ENCODE assay signal across 8 cellular contexts in genomic region chr6:3751019-3751729, GRCh38. TPM values are rescaled to one million over a fixed set of nuclear protein-coding genes. Genes with fewer than 3 reads are reported as not detected.
DNase-seq lines count a peak whose midpoint lies in the region; ATAC-seq and TF ChIP-seq lines count a peak whose summit lies in the region.

A gene with protein sequence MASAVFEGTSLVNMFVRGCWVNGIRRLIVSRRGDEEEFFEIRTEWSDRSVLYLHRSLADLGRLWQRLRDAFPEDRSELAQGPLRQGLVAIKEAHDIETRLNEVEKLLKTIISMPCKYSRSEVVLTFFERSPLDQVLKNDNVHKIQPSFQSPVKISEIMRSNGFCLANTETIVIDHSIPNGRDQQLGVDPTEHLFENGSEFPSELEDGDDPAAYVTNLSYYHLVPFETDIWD (minus strand): TSS chr6:3751713. CDS start chr6:3751531, 182 bp downstream.

- H2BK15ac ChIP-seq in H9 (ENCODE audit: low read depth, low read length), result no peak within 1 kb of the TSS

- H3K4ac ChIP-seq in H9 (ENCODE audit: low read depth, low read length), result no peak within 1 kb of the TSS

- no peaks in the 10 kb centered on the region for H3K79me2 ChIP-seq in H9 (ENCODE audit: insufficient read depth, low read length)

- no peak within 1 kb of the TSS for H2BK20ac ChIP-seq in H9 (ENCODE audit: low read depth, low read length, poor library complexity, severe bottlenecking)

- H3K56ac ChIP-seq in H9 (ENCODE audit: insufficient read length, low read depth, low read length), result no peak within 1 kb of the TSS

- H3K36me3 ChIP-seq in SJSA1 (peaks cover 58% of the 10 kb centered on the region), colonic mucosa (no peaks in the 10 kb centered on the region), lung (ENCODE audit: control insufficient read depth in 2 of 2, insufficient read depth in 2 of 2, low read length in 2 of 2) (peaks cover 0 to 4% of the 10 kb centered on the region in 2 donors), subcutaneous abdominal adipose tissue (ENCODE audit: control insufficient read depth in 5 of 5, insufficient read depth in 5 of 5, low read length in 5 of 5) (peaks cover 0 to 9% (median 0%) of the 10 kb centered on the region in 5 donors)

- H3T11ph ChIP-seq in H9 (ENCODE audit: low read length), result no peak within 1 kb of the TSS

- H3K27ac ChIP-seq in H9 (ENCODE audit: insufficient read length, low read depth, low read length), result no peak within 1 kb of the TSS
- peak within 1 kb of the TSS; percentile 89 for H3K27ac ChIP-seq in SJSA1
- H3K27ac ChIP-seq in colonic mucosa, result peak within 1 kb of the TSS; percentile 90
- peak within 1 kb of the TSS; percentile 97 to 99 for H3K27ac ChIP-seq in lung (ENCODE audit: low read depth in 1 of 2, low read length in 1 of 2)
- peak within 1 kb of the TSS; percentile 97 for H3K27ac ChIP-seq in subcutaneous abdominal adipose tissue (ENCODE audit: low read depth, low read length)

- no peak within 1 kb of the TSS for H3K23ac ChIP-seq in H9 (ENCODE audit: insufficient read length, low read depth, low read length)

- DNase-seq in H9 (peak; percentile 48), SJSA1 (ENCODE audit: low read depth in 1 of 2, low spot score in 2 of 2) (peak in 1 of 2 experiments; percentile 22), colonic mucosa (no peak), lung (ENCODE audit: low spot score) (no peak), dedifferentiated amniotic fluid mesenchymal stem cell (ENCODE audit: extremely low spot score) (no peak), NCI-H510A treated with DMSO at 0.1 percent for 48 hours (lab: John Stamatoyannopoulos, UW) (no peak)

- no peaks in the 10 kb centered on the region; a peak in 1 of 7 replicates for H3K36me3 Mint-ChIP-seq in H9 (ENCODE audit: insufficient read depth in 1 of 3, low read depth in 3 of 3)

- no CpG with 5 or more reads among the region's 94 CpGs for WGBS in H9 (ENCODE audit: extremely low coverage, insufficient read length, low lambda C conversion rate)
- 0 to 1% methylated on average over 46 to 94 of the region's 94 CpGs for WGBS in lung, 2 donors

- H3K27me3 Mint-ChIP-seq in H9 (ENCODE audit: low read depth), result peaks cover 72% of the 10 kb centered on the region

- no peak within 1 kb of the TSS for H2BK120ac ChIP-seq in H9 (ENCODE audit: low read depth, low read length, poor library complexity, severe bottlenecking)

- H2AK5ac ChIP-seq in H9 (ENCODE audit: insufficient read length, low read length), result no peak within 1 kb of the TSS

- no peak within 1 kb of the TSS for H2BK5ac ChIP-seq in H9 (ENCODE audit: insufficient read length, low read length)

- intact Hi-C loops in colonic mucosa (cut with DNase I), result no loop called here

- 0 out of 2 replicates have a peak, but pooled peaks cover 2% of the 10 kb centered on the region for H3K4me1 ChIP-seq in H9 (ENCODE audit: insufficient read depth, low read length)
- peaks cover 67% of the 10 kb centered on the region for H3K4me1 ChIP-seq in SJSA1 (replicated peaks)
- peaks cover 8% of the 10 kb centered on the region for H3K4me1 ChIP-seq in colonic mucosa
- peaks cover 11% of the 10 kb centered on the region in 2 donors for H3K4me1 ChIP-seq in lung (ENCODE audit: control insufficient read depth in 2 of 2, insufficient read depth in 2 of 2, low read length in 2 of 2)
- peaks cover 26 to 54% (median 48%) of the 10 kb centered on the region in 5 donors for H3K4me1 ChIP-seq in subcutaneous abdominal adipose tissue (ENCODE audit: control insufficient read depth in 5 of 5, insufficient read depth in 5 of 5, low read length in 5 of 5)

- no peak within 1 kb of the TSS for H3K9ac ChIP-seq in H9 (ENCODE audit: extremely low read depth, insufficient read length, low read length)
- peak within 1 kb of the TSS; percentile 49 to 86 for H3K9ac ChIP-seq in colonic mucosa (ENCODE audit: low read depth in 2 of 2, low read length in 2 of 2)
- peak within 1 kb of the TSS in 4 of 5 donors; percentile 89 to 95 (median 94) for H3K9ac ChIP-seq in subcutaneous abdominal adipose tissue (ENCODE audit: low read length in 5 of 5)

- H3K9me3 ChIP-seq in H9 (ENCODE audit: control insufficient read depth, low read depth, low read length), result no peaks in the 10 kb centered on the region
- no peaks in the 10 kb centered on the region for H3K9me3 ChIP-seq in SJSA1 (replicated peaks)
- H3K9me3 ChIP-seq in colonic mucosa, result no peaks in the 10 kb centered on the region
- no peaks in the 10 kb centered on the region for H3K9me3 ChIP-seq in lung (ENCODE audit: control insufficient read depth in 2 of 2, insufficient read depth in 1 of 2, low read length in 1 of 2)
- no peaks in the 10 kb centered on the region for H3K9me3 ChIP-seq in subcutaneous abdominal adipose tissue (ENCODE audit: control insufficient read depth in 5 of 5, low read length in 5 of 5)

- H4K5ac ChIP-seq in H9 (ENCODE audit: insufficient read length, low read depth, low read length), result no peak within 1 kb of the TSS

- peaks cover 6% of the 10 kb centered on the region for H3K23me2 ChIP-seq in H9 (ENCODE audit: insufficient read length, low read depth, low read length, poor library complexity, severe bottlenecking)

- peaks cover 35 to 48% of the 10 kb centered on the region in 2 experiments for H3K4me1 Mint-ChIP-seq in H9

- H3K9me3 Mint-ChIP-seq in H9, result no peaks in the 10 kb centered on the region

- no peak within 1 kb of the TSS for H2AFZ ChIP-seq in H9 (ENCODE audit: low read length)

- peak within 1 kb of the TSS; percentile 53 to 74 for H3K4me3 Mint-ChIP-seq in H9

- H3K79me1 ChIP-seq in H9 (ENCODE audit: insufficient read depth, low read depth, low read length, poor library complexity, severe bottlenecking), result no peaks in the 10 kb centered on the region

- H4K8ac ChIP-seq in H9 (replicated peaks; ENCODE audit: insufficient read length, low read depth, low read length), result no peak within 1 kb of the TSS

- H3K27ac Mint-ChIP-seq in H9, result no peak within 1 kb of the TSS

- no peak within 1 kb of the TSS for H4K91ac ChIP-seq in H9 (ENCODE audit: insufficient read length, low read depth, low read length)

- no peaks in the 10 kb centered on the region for H4K20me1 ChIP-seq in H9 (ENCODE audit: control insufficient read depth, insufficient read depth, insufficient read length)

- TF ChIP-seq CTCF in H9 (conservative IDR thresholded peaks at IDR 0.05) (no peak), colonic mucosa (IDR thresholded peaks at IDR 0.05) (no peak), lung (IDR thresholded peaks at IDR 0.05; ENCODE audit: control extremely low read depth, extremely low read depth) (no peak)

- H3K4me3 ChIP-seq in GM08714 (ENCODE audit: low read length) (peak within 1 kb of the TSS; percentile 56; the same call in 1 of the 2 replicates), SJSA1 (peak within 1 kb of the TSS; percentile 85), colonic mucosa (peak within 1 kb of the TSS; percentile 64), lung (peak within 1 kb of the TSS; percentile 83), subcutaneous abdominal adipose tissue (ENCODE audit: low read depth in 1 of 5, low read length in 5 of 5) (peak within 1 kb of the TSS; percentile 55 to 95 (median 79))

- H3K27me3 ChIP-seq in H9 (ENCODE audit: insufficient read depth, low read length) (peaks cover 13% of the 10 kb centered on the region; the same call in 1 of the 2 replicates), SJSA1 (replicated peaks) (no peaks in the 10 kb centered on the region), colonic mucosa (peaks cover 9% of the 10 kb centered on the region), lung (ENCODE audit: control insufficient read depth, insufficient read depth) (no peaks in the 10 kb centered on the region), subcutaneous abdominal adipose tissue (ENCODE audit: control insufficient read depth in 5 of 5, insufficient read depth in 4 of 5, low read length in 5 of 5) (peaks cover 0 to 6% (median 0%) of the 10 kb centered on the region in 5 donors)

- H3K18ac ChIP-seq in H9 (ENCODE audit: insufficient read length, low read depth, low read length), result no peak within 1 kb of the TSS

- H3K4me2 ChIP-seq in H9 (ENCODE audit: insufficient read depth, insufficient read length, low read length), result peak within 1 kb of the TSS; percentile 41

- H2BK12ac ChIP-seq in H9 (ENCODE audit: insufficient read length, low read depth, low read length), result no peak within 1 kb of the TSS

- no peak for ATAC-seq in lung (ENCODE audit: insufficient read depth, low FRiP score)

- H3K14ac ChIP-seq in H9 (ENCODE audit: insufficient read depth, low read length), result peak within 1 kb of the TSS; percentile 78; the same call in 1 of the 2 replicates

RNA-seq across cellular contexts. Expression of the gene that starts here (rescaled TPM):
- 3.0 and 3.1 TPM in 2 replicates for total RNA-seq in H9 (2021)
- total RNA-seq in SJSA1 (2014; rRNA removed; shearing (Covaris generic)), result 72.5 and 96.4 TPM in 2 replicates
- 1 to 10 TPM; 1.7 to 8.8 TPM for total RNA-seq in colonic mucosa
- 10 to 100 TPM; 21.0 to 49.5 TPM for total RNA-seq in lung
- polyA plus RNA-seq in lung, result 10 to 100 TPM; 37.1 to 53.8 TPM
